In genomic region chr19:43519436-43520088, GRCh38 we compare ENCODE assay signal across 8 cellular contexts. TPM values are rescaled to one million over a fixed set of nuclear protein-coding genes. Genes with fewer than 3 reads are reported as not detected.
DNase-seq lines count a peak whose midpoint lies in the region; ATAC-seq and TF ChIP-seq lines count a peak whose summit lies in the region.

No MANE protein-coding gene starts in this region.

- H3K36me3 ChIP-seq in SK-N-MC (ENCODE audit: insufficient read depth, low read length) = no peaks in the 10 kb centered on the region
- H3K36me3 ChIP-seq in parathyroid adenoma (ENCODE audit: control insufficient read depth, insufficient read depth, low read length) = no peaks in the 10 kb centered on the region
- peaks cover 9% of the 10 kb centered on the region for H3K36me3 ChIP-seq in upper lobe of right lung

- H3K4me3 ChIP-seq in NB4 (ENCODE audit: low read depth, low read length) = no peak overlapping the region
- H3K4me3 ChIP-seq in SK-N-MC = no peak overlapping the region
- no peak overlapping the region for H3K4me3 ChIP-seq in parathyroid adenoma (ENCODE audit: low read depth, low read length)
- no peak overlapping the region for H3K4me3 ChIP-seq in upper lobe of right lung

- intact Hi-C loops in upper lobe of right lung (cut with DNase I) = loop anchor here (5.0 kb wide), 1 partner anchor 72 kb away; no protein-coding TSS in a partner anchor

- H3K27ac ChIP-seq in SK-N-MC = no peak overlapping the region
- H3K27ac ChIP-seq in parathyroid adenoma = no peak overlapping the region
- no peak overlapping the region for H3K27ac ChIP-seq in upper lobe of right lung

- H3K4me1 ChIP-seq in parathyroid adenoma (no peaks in the 10 kb centered on the region), upper lobe of right lung (peaks cover 10% of the 10 kb centered on the region)

- peak; percentile 68 for TF ChIP-seq CTCF in NB4 (IDR thresholded peaks at IDR 0.05; ENCODE audit: low read depth, low read length)
- peak; percentile 93 for TF ChIP-seq CTCF in parathyroid adenoma (IDR thresholded peaks at IDR 0.05)
- peak; percentile 93 for TF ChIP-seq CTCF in upper lobe of right lung (IDR thresholded peaks at IDR 0.05)

- no peaks in the 10 kb centered on the region for H3K79me2 ChIP-seq in parathyroid adenoma

- H3K9ac ChIP-seq in SK-N-MC (ENCODE audit: insufficient read length) (no peak overlapping the region), parathyroid adenoma (no peak overlapping the region)

- H3K4me2 ChIP-seq in parathyroid adenoma (ENCODE audit: low read length) = no peak overlapping the region

- H3K9me3 ChIP-seq in SK-N-MC (ENCODE audit: low read depth, low read length) (no peaks in the 10 kb centered on the region), parathyroid adenoma (ENCODE audit: control insufficient read depth, low read length) (no peaks in the 10 kb centered on the region), upper lobe of right lung (no peaks in the 10 kb centered on the region)

- TF ChIP-seq POLR2A in NB4 (IDR thresholded peaks at IDR 0.05; ENCODE audit: extremely low read depth, insufficient read length) = no peak

- H3K27me3 ChIP-seq in parathyroid adenoma (ENCODE audit: control insufficient read depth, insufficient read depth, low read length) (no peaks in the 10 kb centered on the region), upper lobe of right lung (no peaks in the 10 kb centered on the region)

- no peak overlapping the region for H2AFZ ChIP-seq in parathyroid adenoma

- peak; percentile 95 for ATAC-seq in upper lobe of right lung
- ATAC-seq in HG03097 (IDR thresholded peaks at IDR 0.05; ENCODE audit: low FRiP score, unreplicated experiment) = no peak

- peak; percentile 87 for DNase-seq in ELF-1 (ENCODE audit: low read depth, low spot score)
- DNase-seq in NB4 (ENCODE audit: low read depth) = peak; percentile 79
- peak; percentile 52 for DNase-seq in SK-N-MC (ENCODE audit: low read depth, low spot score)
- peak; percentile 81 for DNase-seq in activated naive CD4-positive, alpha-beta T cell treated with Interleukin-2 at 50 U/mL for 16 hours
- peak; percentile 71 for DNase-seq in germinal center (ENCODE audit: low spot score)
- peak; percentile 84 for DNase-seq in upper lobe of right lung

RNA-seq across cellular contexts. Expression of gene ETHE1, which starts 7.4 kb away (rescaled TPM):
- total RNA-seq in upper lobe of right lung = 34.6 TPM

RNA-seq across cellular contexts. Expression of gene ZNF575, which starts 13.4 kb away (rescaled TPM):
- total RNA-seq in upper lobe of right lung = 2.3 TPM

RNA-seq across cellular contexts. Expression of gene PHLDB3, which starts 15.0 kb away (rescaled TPM):
- 9.1 TPM for total RNA-seq in upper lobe of right lung

RNA-seq across cellular contexts. Expression of gene LYPD3, which starts 54.2 kb away (rescaled TPM):
- 0.75 TPM for total RNA-seq in upper lobe of right lung

RNA-seq across cellular contexts. Expression of gene XRCC1, which starts 55.8 kb away (rescaled TPM):
- total RNA-seq in upper lobe of right lung = 23.8 TPM
